8 cellular contexts compared by ENCODE assay signal in genomic region chr1:27153927-27154358, GRCh38. TPM values are rescaled to one million over a fixed set of nuclear protein-coding genes. Genes with fewer than 3 reads are reported as not detected.
DNase-seq lines count a peak whose midpoint lies in the region; ATAC-seq and TF ChIP-seq lines count a peak whose summit lies in the region.

No MANE protein-coding gene starts in this region.

- peaks cover 48% of the 10 kb centered on the region for H3K4me1 Mint-ChIP-seq in activated CD4-positive, alpha-beta memory T cell treated with anti-CD3 and anti-CD28 coated beads for 36 hours (ENCODE audit: low read depth)
- H3K4me1 Mint-ChIP-seq in stimulated activated effector memory CD8-positive, alpha-beta T cell treated with anti-CD3 and anti-CD28 coated beads, Interleukin-12 subunit alpha, Interleukin-12 subunit beta, amount 100 ng/mL, for 72 hours: peaks cover 64% of the 10 kb centered on the region

- H3K36me3 Mint-ChIP-seq in activated CD4-positive, alpha-beta memory T cell treated with anti-CD3 and anti-CD28 coated beads for 36 hours: peaks cover 2% of the 10 kb centered on the region
- H3K36me3 Mint-ChIP-seq in stimulated activated effector memory CD8-positive, alpha-beta T cell treated with anti-CD3 and anti-CD28 coated beads, Interleukin-12 subunit alpha, Interleukin-12 subunit beta, amount 100 ng/mL, for 72 hours: peaks cover 23% of the 10 kb centered on the region

- H3K27ac Mint-ChIP-seq in activated CD4-positive, alpha-beta memory T cell treated with anti-CD3 and anti-CD28 coated beads for 36 hours: peak overlapping the region; percentile 77
- peak overlapping the region; percentile 96 for H3K27ac Mint-ChIP-seq in stimulated activated effector memory CD8-positive, alpha-beta T cell treated with anti-CD3 and anti-CD28 coated beads, Interleukin-12 subunit alpha, Interleukin-12 subunit beta, amount 100 ng/mL, for 72 hours

- no peaks in the 10 kb centered on the region for H3K27me3 ChIP-seq in iPS-18a (ENCODE audit: control insufficient read depth, insufficient read depth, low read length)

- peak overlapping the region; percentile 68 for H3K9ac ChIP-seq in iPS-18a (ENCODE audit: low read length)

- ATAC-seq in stimulated activated effector memory CD8-positive, alpha-beta T cell treated with anti-CD3 and anti-CD28 coated beads, Interleukin-12 subunit alpha, Interleukin-12 subunit beta, amount 100 ng/mL, for 72 hours: no peak
- ATAC-seq in HG03354 (IDR thresholded peaks at IDR 0.05; ENCODE audit: poor library complexity, severe bottlenecking, unreplicated experiment): no peak

- no peaks in the 10 kb centered on the region for H3K9me3 Mint-ChIP-seq in activated CD4-positive, alpha-beta memory T cell treated with anti-CD3 and anti-CD28 coated beads for 36 hours
- H3K9me3 Mint-ChIP-seq in stimulated activated effector memory CD8-positive, alpha-beta T cell treated with anti-CD3 and anti-CD28 coated beads, Interleukin-12 subunit alpha, Interleukin-12 subunit beta, amount 100 ng/mL, for 72 hours: no peaks in the 10 kb centered on the region

- H3K4me3 ChIP-seq in HEK293 (ENCODE audit: low read depth, low read length) (peak overlapping the region; percentile 59), iPS-18a (ENCODE audit: low read length) (peak overlapping the region; percentile 73)

- POLR2A ChIA-PET in HEK293 (lab: Yijun Ruan, JAX): interaction anchor here (0.8 to 3.4 kb wide), 14 partner anchors 9 to 346 kb away, joined by 3 to 71 read pairs (median 4); partner anchors contain the start of genes MAP3K6 and TRNP1
- POLR2A ChIA-PET in activated CD4-positive, alpha-beta memory T cell treated with anti-CD3 and anti-CD28 coated beads for 36 hours (lab: Charles Lee): interaction anchor here (0.7 to 5.8 kb wide), 7 partner anchors 14 to 455 kb away, joined by 3 to 97 read pairs (median 5); partner anchors contain the start of gene WDTC1

- TF ChIP-seq CTCF in HEK293 (tag by site-specific recombination; IDR thresholded peaks at IDR 0.05): no peak

- H3K27ac ChIP-seq in HEK293 (ENCODE audit: extremely low read depth, low read depth, low read length): no peak overlapping the region
- no peak overlapping the region for H3K27ac ChIP-seq in iPS-18a (ENCODE audit: low read length)

- H3K36me3 ChIP-seq in HEK293 (ENCODE audit: control insufficient read depth in 2 of 2, insufficient read depth in 1 of 2, low read length in 2 of 2): peaks cover 0 to 20% of the 10 kb centered on the region in 2 experiments; a peak in 1 of 3 replicates
- H3K36me3 ChIP-seq in iPS-18a (ENCODE audit: control insufficient read depth, low read depth, low read length): no peaks in the 10 kb centered on the region

- H3K27me3 Mint-ChIP-seq in activated CD4-positive, alpha-beta memory T cell treated with anti-CD3 and anti-CD28 coated beads for 36 hours: no peaks in the 10 kb centered on the region

- H3K4me3 Mint-ChIP-seq in activated CD4-positive, alpha-beta memory T cell treated with anti-CD3 and anti-CD28 coated beads for 36 hours: peak overlapping the region; percentile 83
- peak overlapping the region; percentile 94 for H3K4me3 Mint-ChIP-seq in stimulated activated effector memory CD8-positive, alpha-beta T cell treated with anti-CD3 and anti-CD28 coated beads, Interleukin-12 subunit alpha, Interleukin-12 subunit beta, amount 100 ng/mL, for 72 hours

- H3K9me3 ChIP-seq in HEK293 (ENCODE audit: control insufficient read depth, insufficient read depth, low read depth, low read length) (no peaks in the 10 kb centered on the region), iPS-18a (ENCODE audit: control insufficient read depth, low read depth, low read length) (no peaks in the 10 kb centered on the region)

- CTCF ChIA-PET in HEK293 (lab: Yijun Ruan, JAX): interaction anchor here (0.6 to 0.7 kb wide), 3 partner anchors 16 to 43 kb away, joined by 3 to 4 read pairs (median 4); no protein-coding TSS in a partner anchor
- CTCF ChIA-PET in activated CD4-positive, alpha-beta memory T cell treated with anti-CD3 and anti-CD28 coated beads for 36 hours (lab: Charles Lee): interaction anchor here (0.9 to 1.8 kb wide), 9 partner anchors 10 to 189 kb away, joined by 3 to 18 read pairs (median 6); partner anchors contain the start of gene SYTL1

- H3K4me1 ChIP-seq in HEK293 (ENCODE audit: control insufficient read depth, insufficient read depth, low read length) (peaks cover 4% of the 10 kb centered on the region; the same call in 1 of the 2 replicates), iPS-18a (ENCODE audit: control insufficient read depth, low read depth, low read length) (peaks cover 22% of the 10 kb centered on the region)

- peak; percentile 20 for DNase-seq in activated CD4-positive, alpha-beta memory T cell treated with anti-CD3 and anti-CD28 coated beads for 36 hours
- peak in 1 of 2 donors; percentile 53 for DNase-seq in stimulated activated effector memory CD8-positive, alpha-beta T cell treated with anti-CD3 and anti-CD28 coated beads, Interleukin-12 subunit alpha, Interleukin-12 subunit beta, amount 100 ng/mL, for 72 hours (ENCODE audit: low spot score in 2 of 2)
- DNase-seq in NCI-H526 (lab: John Stamatoyannopoulos, UW) (no peak), HCEC 1CT (no peak), HPDE6-E6E7 (ENCODE audit: extremely low spot score) (no peak)

- intact Hi-C loops in activated CD4-positive, alpha-beta memory T cell treated with anti-CD3 and anti-CD28 coated beads for 36 hours (cut with micrococcal nuclease): loop anchor here (2.0 kb wide), 1 partner anchor 15 kb away; no protein-coding TSS in a partner anchor

TF ChIP-seq in HEK293, 187 proteins besides CTCF, POLR2A, EP300 and RAD21:
- peak; percentile 41; the same call in 1 of the 2 replicates for TF ChIP-seq ZNF600 (tag by site-specific recombination; IDR thresholded peaks at IDR 0.05)
- no peak for TF ChIP-seq KLF17 (tag by site-specific recombination; IDR thresholded peaks at IDR 0.05)
- TF ChIP-seq ZNF449 (tag by site-specific recombination; IDR thresholded peaks at IDR 0.05): peak; percentile 88

RNA-seq across cellular contexts. Expression of gene SLC9A1, which starts 1.0 kb away (rescaled TPM):
- 10 to 100 TPM; 16.0 to 17.8 TPM for total RNA-seq in activated CD4-positive, alpha-beta memory T cell treated with anti-CD3 and anti-CD28 coated beads for 36 hours
